ENCODE assay signal across 8 cellular contexts in the genomic region with DNA sequence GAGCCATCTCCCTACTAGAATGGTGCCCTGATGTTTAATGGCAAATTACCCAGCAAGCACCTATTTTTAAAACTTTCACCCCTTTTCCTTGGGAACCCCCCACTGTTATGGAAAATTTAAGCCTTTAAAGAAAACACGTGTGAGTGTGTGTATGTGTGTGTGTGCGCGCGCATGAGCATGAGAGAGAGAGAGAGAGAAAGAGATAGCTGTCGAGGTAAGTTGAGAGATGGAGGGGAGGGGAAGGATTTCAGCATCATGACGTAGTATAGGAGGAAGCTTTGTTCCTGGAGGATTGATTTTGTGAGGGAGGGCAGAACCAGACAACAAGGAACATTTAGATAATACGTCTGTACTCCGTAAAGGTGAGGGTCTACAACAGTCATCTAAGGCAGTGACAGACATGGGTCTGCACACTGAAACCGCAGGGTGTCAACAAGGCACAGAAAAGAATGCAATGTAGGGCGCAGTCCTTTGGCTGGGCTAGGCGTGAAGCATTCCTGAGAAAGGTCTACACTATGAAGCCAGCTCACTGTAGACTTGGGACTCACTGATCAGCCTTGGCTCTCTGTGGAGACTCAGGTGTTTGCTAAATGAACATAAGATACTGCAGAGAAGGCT.
DNase-seq lines count a peak whose midpoint lies in the region; ATAC-seq and TF ChIP-seq lines count a peak whose summit lies in the region.

No MANE protein-coding gene starts in this region.

- TF ChIP-seq CTCF in GM12864 (IDR thresholded peaks at IDR 0.05; ENCODE audit: low read depth, low read length, missing control alignments) (no peak), Peyer's patch (IDR thresholded peaks at IDR 0.05) (no peak), esophagus squamous epithelium (IDR thresholded peaks at IDR 0.05) (no peak), parathyroid adenoma (IDR thresholded peaks at IDR 0.05) (no peak)

- H3K27me3 ChIP-seq in Peyer's patch (no peaks in the 10 kb centered on the region), esophagus squamous epithelium (no peaks in the 10 kb centered on the region), parathyroid adenoma (ENCODE audit: control insufficient read depth, insufficient read depth, low read length) (no peaks in the 10 kb centered on the region)

- peaks cover 0 to 7% (median 1%) of the 10 kb centered on the region in 4 donors for H3K4me1 ChIP-seq in Peyer's patch
- peaks cover 13 to 35% (median 18%) of the 10 kb centered on the region in 3 donors for H3K4me1 ChIP-seq in esophagus squamous epithelium
- H3K4me1 ChIP-seq in parathyroid adenoma: no peaks in the 10 kb centered on the region

- no peaks in the 10 kb centered on the region for H3K36me3 ChIP-seq in Peyer's patch
- H3K36me3 ChIP-seq in esophagus squamous epithelium: no peaks in the 10 kb centered on the region
- no peaks in the 10 kb centered on the region for H3K36me3 ChIP-seq in parathyroid adenoma (ENCODE audit: control insufficient read depth, insufficient read depth, low read length)

- peak overlapping the region; percentile 90 for H3K4me2 ChIP-seq in parathyroid adenoma (ENCODE audit: low read length)

- H3K27ac ChIP-seq in Peyer's patch (peak overlapping the region in 1 of 4 donors; percentile 10), esophagus squamous epithelium (peak overlapping the region; percentile 75 to 87 (median 80)), parathyroid adenoma (no peak overlapping the region)

- TF ChIP-seq POLR2A in Peyer's patch (IDR thresholded peaks at IDR 0.05) (no peak), esophagus squamous epithelium (IDR thresholded peaks at IDR 0.05) (no peak)

- intact Hi-C loops in esophagus squamous epithelium (cut with DNase I): no loop called here

- H3K9me3 ChIP-seq in Peyer's patch (no peaks in the 10 kb centered on the region), esophagus squamous epithelium (no peaks in the 10 kb centered on the region), parathyroid adenoma (ENCODE audit: control insufficient read depth, low read length) (no peaks in the 10 kb centered on the region)

- DNase-seq in GM12864 (ENCODE audit: low read depth): no peak
- DNase-seq in Peyer's patch: no peak
- no peak for DNase-seq in esophagus squamous epithelium (lab: John Stamatoyannopoulos, UW)
- DNase-seq in activated effector memory CD4-positive, alpha-beta T cell treated with anti-CD3 and anti-CD28 coated beads, Interleukin-2, amount 50 U/mL, for 16 hours: no peak
- DNase-seq in 8988T: no peak

- peak overlapping the region; percentile 56; the same call in 1 of the 2 replicates for H3K4me3 ChIP-seq in GM12864 (ENCODE audit: low read depth, low read length)
- H3K4me3 ChIP-seq in Peyer's patch: peak overlapping the region; percentile 34 to 46 (median 40)
- peak overlapping the region; percentile 30 to 68 (median 54) for H3K4me3 ChIP-seq in esophagus squamous epithelium
- H3K4me3 ChIP-seq in parathyroid adenoma (ENCODE audit: low read depth, low read length): peak overlapping the region; percentile 69

- peak overlapping the region; percentile 89 for H2AFZ ChIP-seq in parathyroid adenoma

- H3K79me2 ChIP-seq in parathyroid adenoma: no peaks in the 10 kb centered on the region

- no peak overlapping the region for H3K9ac ChIP-seq in parathyroid adenoma

- ATAC-seq in GM18502 (IDR thresholded peaks at IDR 0.05; ENCODE audit: poor library complexity, unreplicated experiment): no peak
- no peak for ATAC-seq in HG03342 (IDR thresholded peaks at IDR 0.05; ENCODE audit: unreplicated experiment)

- WGBS in esophagus squamous epithelium, 2 donors: 35% methylated on average over 11 of the region's 11 CpGs
